In genomic region chr17:2929881-2930533, GRCh38 we compare ENCODE assay signal across 8 cellular contexts.
DNase-seq lines count a peak whose midpoint lies in the region; ATAC-seq, FAIRE-seq and TF ChIP-seq lines count a peak whose summit lies in the region.

No MANE protein-coding gene starts in this region.

- H3K9me3 ChIP-seq in A673 (ENCODE audit: low read depth, low read length, poor library complexity, severe bottlenecking), result no peaks in the 10 kb centered on the region
- H3K9me3 ChIP-seq in SJCRH30 (replicated peaks), result no peaks in the 10 kb centered on the region
- no peaks in the 10 kb centered on the region for H3K9me3 ChIP-seq in mucosa of descending colon

- intact Hi-C loops in A673 (cut with micrococcal nuclease; ENCODE audit: unreplicated experiment), result loop anchor here (2.0 kb wide), 1 partner anchor 81 kb away; no protein-coding TSS in a partner anchor
- intact Hi-C loops in mucosa of descending colon (cut with DNase I, micrococcal nuclease), result no loop called here
- intact Hi-C loops in activated T-helper 2 cell treated with anti-CD3 and anti-CD28 coated beads, Interferon-gamma antibody, Interleukin-2, Interleukin-4, amounts not matched to agents 10 μg/mL and 5 μg/mL and 100 μg/mL, durations not matched to agents 14 hours and 24 hours and 36 hours (cut with micrococcal nuclease), result loop anchor here (2.0 kb wide), 3 partner anchors 81 to 143 kb away; no protein-coding TSS in a partner anchor

- POLR2A ChIA-PET in A673 (lab: Charles Lee; ENCODE audit: low non-redundant PET), result no interaction called here

- no TSS peak for BruUV-seq in A673 (replicated peaks; lab: Mats Ljungman, UMichigan)

- H3K4me3 Mint-ChIP-seq in activated T-helper 2 cell treated with anti-CD3 and anti-CD28 coated beads, Interferon-gamma antibody, Interleukin-2, Interleukin-4, amounts not matched to agents 10 μg/mL and 5 μg/mL and 100 μg/mL, durations not matched to agents 14 hours and 24 hours and 36 hours (ENCODE audit: low read depth), result no peak overlapping the region

- no peak overlapping the region for H3K27ac ChIP-seq in A673 (ENCODE audit: low read depth, low read length, poor library complexity, severe bottlenecking)
- H3K27ac ChIP-seq in SJCRH30, result no peak overlapping the region

- no peaks in the 10 kb centered on the region for H3K4me1 Mint-ChIP-seq in activated T-helper 2 cell treated with anti-CD3 and anti-CD28 coated beads, Interferon-gamma antibody, Interleukin-2, Interleukin-4, amounts not matched to agents 10 μg/mL and 5 μg/mL and 100 μg/mL, durations not matched to agents 14 hours and 24 hours and 36 hours (ENCODE audit: low read depth)

- no peaks in the 10 kb centered on the region for H3K36me3 ChIP-seq in A673 (ENCODE audit: insufficient read depth, low read length, poor library complexity, severe bottlenecking)
- no peaks in the 10 kb centered on the region for H3K36me3 ChIP-seq in SJCRH30
- no peaks in the 10 kb centered on the region for H3K36me3 ChIP-seq in mucosa of descending colon (ENCODE audit: low read depth)

- CTCF ChIA-PET in A673 (lab: Charles Lee), result interaction anchor here (1.1 kb wide), 1 partner anchor 81 kb away, joined by 4 read pairs; no protein-coding TSS in a partner anchor

- H3K27me3 Mint-ChIP-seq in activated T-helper 2 cell treated with anti-CD3 and anti-CD28 coated beads, Interferon-gamma antibody, Interleukin-2, Interleukin-4, amounts not matched to agents 10 μg/mL and 5 μg/mL and 100 μg/mL, durations not matched to agents 14 hours and 24 hours and 36 hours (ENCODE audit: low read depth), result no peaks in the 10 kb centered on the region

- H3K27me3 ChIP-seq in A673 (replicated peaks; ENCODE audit: insufficient read depth, low read depth, low read length, poor library complexity) (no peaks in the 10 kb centered on the region), SJCRH30 (no peaks in the 10 kb centered on the region)

- no peak for FAIRE-seq in GM12892 (lab: Jason Lieb, UNC)

- no peak overlapping the region for H3K27ac Mint-ChIP-seq in activated T-helper 2 cell treated with anti-CD3 and anti-CD28 coated beads, Interferon-gamma antibody, Interleukin-2, Interleukin-4, amounts not matched to agents 10 μg/mL and 5 μg/mL and 100 μg/mL, durations not matched to agents 14 hours and 24 hours and 36 hours

- TF ChIP-seq POLR2A in GM12892 (IDR thresholded peaks at IDR 0.05; ENCODE audit: low read depth, low read length), result no peak

- H3K4me3 ChIP-seq in A673 (ENCODE audit: low read depth, low read length, poor library complexity, severe bottlenecking), result no peak overlapping the region
- no peak overlapping the region for H3K4me3 ChIP-seq in SJCRH30
- H3K4me3 ChIP-seq in mucosa of descending colon, result no peak overlapping the region

- DNase-seq in A673 (ENCODE audit: low spot score) (peak; percentile 39), GM12892 (ENCODE audit: insufficient read length) (peak; percentile 49), SJCRH30 (peak; percentile 51 to 66), cerebellar cortex (ENCODE audit: low spot score) (peak; percentile 41), mucosa of descending colon (peak; percentile 64 to 75 (median 70)), AML-193 (lab: John Stamatoyannopoulos, UW) (no peak), epidermal melanocyte (ENCODE audit: insufficient read length, low spot score) (no peak)
- no peak for DNase-seq in activated T-helper 2 cell treated with anti-CD3 and anti-CD28 coated beads, Interferon-gamma antibody, Interleukin-2, Interleukin-4, amounts not matched to agents 10 μg/mL and 5 μg/mL and 100 μg/mL, durations not matched to agents 14 hours and 24 hours and 36 hours (ENCODE audit: low spot score)

- TF ChIP-seq CTCF in A673 (conservative IDR thresholded peaks at IDR 0.05; ENCODE audit: low read depth, low read length) (peak; percentile 67), mucosa of descending colon (IDR thresholded peaks at IDR 0.05) (peak; percentile 62)

- peak; percentile 84 for ATAC-seq in mucosa of descending colon

- no peaks in the 10 kb centered on the region for H3K9me3 Mint-ChIP-seq in activated T-helper 2 cell treated with anti-CD3 and anti-CD28 coated beads, Interferon-gamma antibody, Interleukin-2, Interleukin-4, amounts not matched to agents 10 μg/mL and 5 μg/mL and 100 μg/mL, durations not matched to agents 14 hours and 24 hours and 36 hours

- H3K36me3 Mint-ChIP-seq in activated T-helper 2 cell treated with anti-CD3 and anti-CD28 coated beads, Interferon-gamma antibody, Interleukin-2, Interleukin-4, amounts not matched to agents 10 μg/mL and 5 μg/mL and 100 μg/mL, durations not matched to agents 14 hours and 24 hours and 36 hours (ENCODE audit: low read depth), result no peaks in the 10 kb centered on the region

- no peaks in the 10 kb centered on the region for H3K4me1 ChIP-seq in A673 (ENCODE audit: insufficient read depth, low read length, poor library complexity, severe bottlenecking)
- H3K4me1 ChIP-seq in SJCRH30, result no peaks in the 10 kb centered on the region
- H3K4me1 ChIP-seq in mucosa of descending colon (ENCODE audit: low read depth), result peaks cover 13% of the 10 kb centered on the region

Comparison
In these comparisons a context has a peak if more than half of its experiments do, and no peak if none do; other contexts are left out.
1. DNase-seq: peak in A673 (single experiment), GM12892 (single experiment), SJCRH30 (2 of 2), cerebellar cortex (single experiment) and mucosa of descending colon (3 of 3); none in activated T-helper 2 cell treated with anti-CD3 and anti-CD28 coated beads, Interferon-gamma antibody, Interleukin-2, Interleukin-4, amounts not matched to agents 10 μg/mL and 5 μg/mL and 100 μg/mL, durations not matched to agents 14 hours and 24 hours and 36 hours (single experiment), AML-193 (0 of 2) and epidermal melanocyte (single experiment).
2. intact Hi-C loops: an anchor here in A673 (2.0 kb wide) and activated T-helper 2 cell treated with anti-CD3 and anti-CD28 coated beads, Interferon-gamma antibody, Interleukin-2, Interleukin-4, amounts not matched to agents 10 μg/mL and 5 μg/mL and 100 μg/mL, durations not matched to agents 14 hours and 24 hours and 36 hours (2.0 kb wide); none called in mucosa of descending colon.